Comparison of ENCODE assay signal across 1 cellular context in genomic region chr9:35665471-35665818, GRCh38.
TF ChIP-seq lines count a peak whose summit lies in the region.

No MANE protein-coding gene starts in this region.

TF ChIP-seq in WTC11, 78 proteins besides CTCF, POLR2A, EP300 and RAD21 (continued from another document):
- TF ChIP-seq ATF6 (CRISPR knock-in tag; IDR thresholded peaks at IDR 0.05) (no peak), ZNF416 (CRISPR knock-in tag; IDR thresholded peaks at IDR 0.05) (no peak), CREB1 (CRISPR knock-in tag; IDR thresholded peaks at IDR 0.05) (no peak), FOXP1 (CRISPR knock-in tag; IDR thresholded peaks at IDR 0.05; ENCODE audit: borderline replicate concordance) (no peak), ZNF232 (CRISPR knock-in tag; IDR thresholded peaks at IDR 0.05) (no peak), ARID4B (CRISPR knock-in tag; IDR thresholded peaks at IDR 0.05; ENCODE audit: borderline replicate concordance) (no peak), ATF1 (CRISPR knock-in tag; IDR thresholded peaks at IDR 0.05) (no peak)
